Comparison of ENCODE assay signal across 19 cellular contexts in the genomic region with DNA sequence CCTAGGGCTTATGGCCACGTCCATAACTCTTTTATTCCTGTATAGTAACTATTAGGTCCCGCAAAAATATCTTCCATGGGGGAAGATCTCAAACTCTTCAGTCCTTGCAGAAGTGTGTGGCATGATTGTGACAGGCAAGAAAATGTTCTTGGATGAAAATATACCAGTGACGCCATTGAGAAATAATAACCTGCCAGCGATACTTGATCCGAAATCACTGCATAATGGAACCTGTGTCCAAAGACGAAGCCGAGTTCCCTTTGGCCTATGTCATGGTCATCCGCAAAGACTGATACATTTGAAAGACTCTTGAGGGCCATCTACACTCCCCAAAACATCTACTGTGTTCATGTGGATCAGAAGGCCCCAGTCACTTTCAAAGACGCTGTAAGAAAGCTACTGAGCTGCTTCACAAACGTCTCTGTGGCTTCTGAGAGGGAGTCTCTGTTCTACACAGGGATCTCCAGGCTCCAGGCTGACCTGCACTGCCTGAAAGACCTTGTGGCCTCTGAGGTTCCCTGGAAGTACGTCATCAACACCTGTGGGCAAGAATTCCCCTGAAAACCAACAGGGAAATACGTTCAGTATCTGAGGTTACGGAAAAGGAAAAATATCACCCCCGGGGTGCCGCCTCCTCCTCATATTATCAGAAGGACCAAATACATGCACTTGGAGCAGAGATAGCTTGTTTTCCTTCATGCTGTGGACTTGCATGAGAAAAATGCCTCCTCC.
"Had no signal": no experiment of that assay in that cellular context is flagged by ENCODE, and none has a peak within 500 bp of the region (broad histone marks: within the 10 kb centered on the region; RNA-seq: fewer than 3 reads in every experiment).

No MANE protein-coding gene starts in this region.

- H3K27me3 Mint-ChIP-seq: dendritic cell treated with granulocyte-macrophage colony-stimulating factor and Interleukin-4, amounts not matched to agents 40 ng/mL and 50 ng/mL, for 4 days had no signal

- H3K27ac ChIP-seq: esophagus squamous epithelium, lower lobe of right lung, neutrophil, testis, tibial nerve had no signal

- ATAC-seq: effector memory CD8-positive, alpha-beta T cell; left cardiac atrium; lower lobe of right lung; naive thymus-derived CD4-positive, alpha-beta T cell had no signal

- H3K36me3 Mint-ChIP-seq: immature natural killer cell; naive thymus-derived CD4-positive, alpha-beta T cell had no signal

- H3K9me3 Mint-ChIP-seq: dendritic cell treated with granulocyte-macrophage colony-stimulating factor and Interleukin-4, amounts not matched to agents 40 ng/mL and 50 ng/mL, for 4 days; effector memory CD8-positive, alpha-beta T cell; immature natural killer cell; naive thymus-derived CD4-positive, alpha-beta T cell; nephron progenitor cell; stimulated activated naive CD8-positive, alpha-beta T cell treated with anti-CD3 and anti-CD28 coated beads, Interleukin-15, Interleukin-2, amounts not matched to agents 100 ng/mL and 50 ng/mL, for 24 hours had no signal

- FAIRE-seq: colon, keratinocyte, small intestine had no signal

- H3K4me3 Mint-ChIP-seq: dendritic cell treated with granulocyte-macrophage colony-stimulating factor and Interleukin-4, amounts not matched to agents 40 ng/mL and 50 ng/mL, for 4 days; effector memory CD8-positive, alpha-beta T cell; immature natural killer cell; naive thymus-derived CD4-positive, alpha-beta T cell; nephron progenitor cell; stimulated activated naive CD8-positive, alpha-beta T cell treated with anti-CD3 and anti-CD28 coated beads, Interleukin-15, Interleukin-2, amounts not matched to agents 100 ng/mL and 50 ng/mL, for 24 hours had no signal

- H3K36me3 ChIP-seq: esophagus squamous epithelium, left ventricle myocardium inferior, lower lobe of right lung, neutrophil, tibial nerve had no signal

- H3K9me3 ChIP-seq: esophagus squamous epithelium, left ventricle myocardium inferior, lower lobe of right lung, neutrophil, testis, tibial nerve had no signal

- H3K27ac Mint-ChIP-seq: dendritic cell treated with granulocyte-macrophage colony-stimulating factor and Interleukin-4, amounts not matched to agents 40 ng/mL and 50 ng/mL, for 4 days; effector memory CD8-positive, alpha-beta T cell; immature natural killer cell; naive thymus-derived CD4-positive, alpha-beta T cell; nephron progenitor cell; stimulated activated naive CD8-positive, alpha-beta T cell treated with anti-CD3 and anti-CD28 coated beads, Interleukin-15, Interleukin-2, amounts not matched to agents 100 ng/mL and 50 ng/mL, for 24 hours had no signal

- DNase-seq: cerebellar nuclear complex; effector memory CD8-positive, alpha-beta T cell; esophagus squamous epithelium; foreskin fibroblast; immature natural killer cell; left cardiac atrium; left ventricle myocardium inferior; lower lobe of right lung; naive thymus-derived CD4-positive, alpha-beta T cell; nephron progenitor cell; small intestine; stimulated activated CD4-positive, alpha-beta T cell treated with anti-CD3 and anti-CD28 coated beads, Interleukin-12 subunit alpha, Interleukin-12 subunit beta, amount 100 ng/mL, for 4 hours; testis had no signal

- H3K27me3 ChIP-seq: esophagus squamous epithelium, neutrophil, testis, tibial nerve had no signal

- H3K4me1 ChIP-seq: testis, tibial nerve had no signal

- H3K4me3 ChIP-seq: esophagus squamous epithelium, left ventricle myocardium inferior, lower lobe of right lung, testis, tibial nerve had no signal
